ENCODE assay signal across 9 cellular contexts in the genomic region with DNA sequence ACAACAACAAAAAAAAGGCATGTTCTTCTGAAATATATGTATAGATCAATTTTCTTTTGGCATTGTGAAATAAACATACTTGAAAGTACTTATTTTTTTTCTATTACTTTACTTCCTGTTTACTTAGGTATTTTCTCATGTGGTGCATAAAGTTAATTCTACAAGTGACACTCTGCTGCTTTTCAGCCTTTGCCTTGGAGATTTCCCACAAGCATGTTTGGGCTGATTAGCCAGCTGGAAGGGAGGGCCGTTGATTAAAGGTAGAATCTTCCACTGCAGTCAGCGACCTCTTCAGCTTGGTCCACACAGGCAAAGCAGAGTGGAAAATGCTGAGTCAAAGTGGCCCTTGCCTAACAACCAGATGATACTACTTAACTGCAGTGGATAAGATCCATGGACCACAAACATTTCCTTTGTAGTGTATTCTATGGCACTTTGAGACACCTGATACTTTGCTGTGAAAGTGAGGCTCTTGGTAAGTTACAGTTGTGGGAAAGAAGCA.
DNase-seq lines count a peak whose midpoint lies in the region; ATAC-seq, FAIRE-seq and TF ChIP-seq lines count a peak whose summit lies in the region.
"Had no signal": no experiment of that assay in that cellular context is flagged by ENCODE, and none has a peak within 500 bp of the region (broad histone marks: within the 10 kb centered on the region; RNA-seq: fewer than 3 reads in every experiment).

No MANE protein-coding gene starts in this region.

- no peak for FAIRE-seq in frontal cortex (lab: Jason Lieb, UNC)
- FAIRE-seq: keratinocyte had no signal

- no peak overlapping the region for H3K4me3 ChIP-seq in HUES48 (ENCODE audit: low read depth, low read length)
- no peak overlapping the region for H3K4me3 ChIP-seq in cardiac fibroblast (replicated peaks in 1 of 2; ENCODE audit: low read depth in 2 of 2, low read length in 2 of 2)

- intact Hi-C loops in posterior vena cava (cut with DNase I) = loop anchor here in 1 of 2 donors (10.0 kb wide), 1 partner anchor 62 kb away; no protein-coding TSS in a partner anchor

- TF ChIP-seq CTCF in cardiac fibroblast (IDR thresholded peaks at IDR 0.05; ENCODE audit: low read depth, low read length) = no peak

- H3K27me3 ChIP-seq in HUES48 (ENCODE audit: control insufficient read depth, insufficient read depth, low read length) = no peaks in the 10 kb centered on the region

- no peaks in the 10 kb centered on the region for H3K36me3 ChIP-seq in HUES48 (ENCODE audit: control insufficient read depth, insufficient read depth, low read length)

- DNase-seq in ELF-1 (ENCODE audit: low read depth, low spot score) (peak; percentile 20), cardiac fibroblast (ENCODE audit: low read depth in 2 of 2) (peak; percentile 76 to 85), posterior vena cava (ENCODE audit: low spot score) (peak; percentile 74), NCI-H345 treated with DMSO at 0.1 percent for 48 hours (lab: John Stamatoyannopoulos, UW; ENCODE audit: unreplicated experiment) (no peak), frontal cortex (ENCODE audit: low spot score in 2 of 2) (no peak), LoVo (ENCODE audit: low spot score) (no peak)

- H3K9me3 ChIP-seq in HUES48 (ENCODE audit: control insufficient read depth, insufficient read depth, low read length) = no peaks in the 10 kb centered on the region

- H3K4me1 ChIP-seq in HUES48 (ENCODE audit: control insufficient read depth, insufficient read depth, low read length) = peaks cover 39% of the 10 kb centered on the region

- H3K27ac ChIP-seq in HUES48 (ENCODE audit: low read depth, low read length) = peak overlapping the region; percentile 15

- H3K9ac ChIP-seq in HUES48 (ENCODE audit: low read depth, low read length) = no peak overlapping the region

- peak; percentile 86 for ATAC-seq in GM21390 (IDR thresholded peaks at IDR 0.05; ENCODE audit: unreplicated experiment)

Comparison
In these comparisons a context has a peak if more than half of its experiments do, and no peak if none do; other contexts are left out.
1. DNase-seq: peak in ELF-1 (single experiment), cardiac fibroblast (2 of 2) and posterior vena cava (single experiment); none in NCI-H345 treated with DMSO at 0.1 percent for 48 hours (single experiment), frontal cortex (0 of 2) and LoVo (single experiment).